ENCODE assay signal across 9 cellular contexts in genomic region chr9:132575005-132575609, GRCh38. TPM values are rescaled to one million over a fixed set of nuclear protein-coding genes. Genes with fewer than 3 reads are reported as not detected.
A peak's percentile ranks its signal among the peaks of the same experiment; 100 is the strongest.
DNase-seq lines count a peak whose midpoint lies in the region; ATAC-seq and TF ChIP-seq lines count a peak whose summit lies in the region.
"Had no signal": no experiment of that assay in that cellular context is flagged by ENCODE, and none has a peak within 500 bp of the region (broad histone marks: within the 10 kb centered on the region; RNA-seq: fewer than 3 reads in every experiment).

No MANE protein-coding gene starts in this region.

- CTCF ChIA-PET in CD8-positive, alpha-beta T cell (lab: Charles Lee), result interaction anchor here (0.8 to 3.1 kb wide), 12 partner anchors 10 to 816 kb away, joined by 3 to 16 read pairs (median 4); no protein-coding TSS in a partner anchor

- peaks cover 8% of the 10 kb centered on the region for H4K20me1 ChIP-seq in osteoblast (ENCODE audit: insufficient read depth, low read length)

- H3K4me1 Mint-ChIP-seq in CD8-positive, alpha-beta T cell (ENCODE audit: low read depth), result peaks cover 2% of the 10 kb centered on the region

- no peaks in the 10 kb centered on the region for H3K36me3 Mint-ChIP-seq in CD8-positive, alpha-beta T cell

- H3K9me3 Mint-ChIP-seq in CD8-positive, alpha-beta T cell, result no peaks in the 10 kb centered on the region

- H3K27me3 ChIP-seq in CD8-positive, alpha-beta T cell (ENCODE audit: insufficient read depth, low read length), result peaks cover 30% of the 10 kb centered on the region
- H3K27me3 ChIP-seq in HAP-1 (ENCODE audit: low read depth) (peaks cover 40% of the 10 kb centered on the region), osteoblast (ENCODE audit: insufficient read depth, low read length) (peaks cover 54% of the 10 kb centered on the region)

- DNase-seq in CD8-positive, alpha-beta T cell, result peak in 6 of 7 experiments; percentile 12 to 65 (median 39)
- DNase-seq in HAP-1 (ENCODE audit: low spot score in 2 of 2) (peak; percentile 65 to 91), NCI-H526 treated with DMSO at 0.1 percent for 48 hours (lab: John Stamatoyannopoulos, UW) (peak; percentile 7), activated T-cell treated with anti-CD3 and anti-CD28 coated beads for 48 hours (ENCODE audit: low read depth) (peak; percentile 44), fibroblast of the aortic adventitia (ENCODE audit: low read depth) (peak; percentile 57), osteoblast (ENCODE audit: insufficient read length, low spot score, missing footprints) (peak; percentile 98)

- intact Hi-C loops in CD8-positive, alpha-beta T cell (cut with DNase I, micrococcal nuclease), result loop anchor here (1.0 to 10.0 kb wide), 6 partner anchors 68 to 820 kb away; no protein-coding TSS in a partner anchor

- no peak overlapping the region for H3K27ac ChIP-seq in CD8-positive, alpha-beta T cell (ENCODE audit: low read depth, low read length)
- H3K27ac ChIP-seq in osteoblast (ENCODE audit: low read depth, low read length), result no peak overlapping the region

- peak; percentile 68 for ATAC-seq in CD8-positive, alpha-beta T cell
- ATAC-seq in GM18502 (IDR thresholded peaks at IDR 0.05; ENCODE audit: poor library complexity, unreplicated experiment), result no peak
- no peak for ATAC-seq in HG02938 (IDR thresholded peaks at IDR 0.05; ENCODE audit: unreplicated experiment)

- peaks cover 51% of the 10 kb centered on the region for H3K27me3 Mint-ChIP-seq in CD8-positive, alpha-beta T cell (ENCODE audit: low read depth)

- H3K36me3 ChIP-seq in CD8-positive, alpha-beta T cell (ENCODE audit: insufficient read depth, low read length), result no peaks in the 10 kb centered on the region
- H3K36me3 ChIP-seq in HAP-1 (replicated peaks) (no peaks in the 10 kb centered on the region), osteoblast (ENCODE audit: insufficient read depth, low read length) (no peaks in the 10 kb centered on the region)

- no peaks in the 10 kb centered on the region for H3K9me3 ChIP-seq in CD8-positive, alpha-beta T cell (ENCODE audit: low read length)
- H3K9me3 ChIP-seq in HAP-1 (no peaks in the 10 kb centered on the region), osteoblast (ENCODE audit: low read depth, low read length) (no peaks in the 10 kb centered on the region)

- no peak overlapping the region for H3K27ac Mint-ChIP-seq in CD8-positive, alpha-beta T cell

- no peak overlapping the region for H2AFZ ChIP-seq in osteoblast (ENCODE audit: low read length)

- POLR2A ChIA-PET in CD8-positive, alpha-beta T cell (lab: Charles Lee), result no interaction called here

- no peak overlapping the region for H3K4me3 Mint-ChIP-seq in CD8-positive, alpha-beta T cell

- no peak overlapping the region for H3K4me3 ChIP-seq in CD8-positive, alpha-beta T cell (ENCODE audit: low read depth, low read length)
- H3K4me3 ChIP-seq in HAP-1 (no peak overlapping the region), fibroblast of the aortic adventitia (ENCODE audit: low read depth, low read length) (no peak overlapping the region), osteoblast (ENCODE audit: insufficient read depth, low read length) (no peak overlapping the region)

- H3K4me2 ChIP-seq in osteoblast (ENCODE audit: insufficient read depth, low read length), result no peak overlapping the region

- no peaks in the 10 kb centered on the region for H3K79me2 ChIP-seq in osteoblast (ENCODE audit: insufficient read depth, low read length)

- peak; percentile 61 for TF ChIP-seq CTCF in CD8-positive, alpha-beta T cell (IDR thresholded peaks at IDR 0.05)
- peak; percentile 73 for TF ChIP-seq CTCF in fibroblast of the aortic adventitia (IDR thresholded peaks at IDR 0.05; ENCODE audit: insufficient read depth, low read length)
- TF ChIP-seq CTCF in osteoblast (IDR thresholded peaks at IDR 0.05; ENCODE audit: extremely low read depth, low read depth, low read length), result peak; percentile 78

- in situ Hi-C loops in HAP-1 (cut with MboI; ENCODE audit: low sequenced_read_pairs), result loop anchor here (5.0 kb wide), 2 partner anchors 68 to 163 kb away; partner anchors contain the start of gene CFAP77

- H3K4me1 ChIP-seq in CD8-positive, alpha-beta T cell (ENCODE audit: insufficient read depth, low read length), result no peaks in the 10 kb centered on the region
- no peaks in the 10 kb centered on the region for H3K4me1 ChIP-seq in HAP-1
- H3K4me1 ChIP-seq in osteoblast (ENCODE audit: insufficient read depth, low read length), result no peaks in the 10 kb centered on the region

RNA-seq across cellular contexts. Expression of gene BARHL1, which starts 7.3 kb away (rescaled TPM):
- total RNA-seq in CD8-positive, alpha-beta T cell, result not detected
- total RNA-seq in fibroblast of the aortic adventitia (ENCODE audit: low replicate concordance), result not detected in 2 replicates
- not detected in 2 replicates for total RNA-seq in osteoblast
- total RNA-seq: skeletal muscle tissue had no signal

Comparison
In these comparisons a context has a peak if more than half of its experiments do, and no peak if none do; other contexts are left out.
1. DNase-seq: peak in every context shown above with its lines; median percentile 98 in osteoblast; 78 in HAP-1; 57 in fibroblast of the aortic adventitia; 44 in activated T-cell treated with anti-CD3 and anti-CD28 coated beads for 48 hours; 39 in CD8-positive, alpha-beta T cell; 7 in NCI-H526 treated with DMSO at 0.1 percent for 48 hours.